1 cellular context compared by ENCODE assay signal in the genomic region with DNA sequence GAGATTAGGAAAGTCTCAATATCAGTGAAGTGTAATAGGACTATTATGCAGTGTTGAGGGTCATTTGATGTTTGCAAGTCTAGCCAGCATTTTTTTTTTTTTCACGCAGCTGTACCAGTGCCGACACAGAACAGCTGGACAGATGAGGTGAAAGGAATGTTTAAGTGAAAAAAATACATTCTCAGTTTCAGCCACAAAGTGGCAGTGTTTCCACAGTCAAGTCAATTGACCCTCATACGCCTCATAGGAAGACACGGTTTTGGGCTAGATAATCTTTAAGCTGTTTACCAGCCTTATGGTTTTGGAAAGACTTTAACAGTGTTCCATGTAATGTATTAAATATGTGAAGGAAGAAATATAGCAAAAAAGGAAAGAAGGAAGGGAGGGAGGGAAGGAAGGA.
TF ChIP-seq lines count a peak whose summit lies in the region.

No MANE protein-coding gene starts in this region.

TF ChIP-seq in endothelial cell of umbilical vein, 7 proteins besides CTCF, POLR2A, EP300 and RAD21:
- TF ChIP-seq FOS (IDR thresholded peaks at IDR 0.05; ENCODE audit: borderline replicate concordance, insufficient read depth, low read length) (no peak), GATA2 (IDR thresholded peaks at IDR 0.05; ENCODE audit: insufficient read depth, insufficient read length, low read depth, low read length) (no peak), MYC (IDR thresholded peaks at IDR 0.05; ENCODE audit: low read depth, low read length) (no peak), POLR2AphosphoS5 (IDR thresholded peaks at IDR 0.05; ENCODE audit: insufficient read depth, low read depth, low read length) (no peak), EZH2 (IDR thresholded peaks at IDR 0.05; ENCODE audit: borderline replicate concordance, low read depth, low read length, severe bottlenecking) (no peak), JUN (IDR thresholded peaks at IDR 0.05; ENCODE audit: borderline replicate concordance, insufficient read depth, insufficient read length, low read depth) (no peak), MAX (IDR thresholded peaks at IDR 0.05; ENCODE audit: insufficient read depth, insufficient read length) (no peak)
